8 cellular contexts compared by ENCODE assay signal in the genomic region with DNA sequence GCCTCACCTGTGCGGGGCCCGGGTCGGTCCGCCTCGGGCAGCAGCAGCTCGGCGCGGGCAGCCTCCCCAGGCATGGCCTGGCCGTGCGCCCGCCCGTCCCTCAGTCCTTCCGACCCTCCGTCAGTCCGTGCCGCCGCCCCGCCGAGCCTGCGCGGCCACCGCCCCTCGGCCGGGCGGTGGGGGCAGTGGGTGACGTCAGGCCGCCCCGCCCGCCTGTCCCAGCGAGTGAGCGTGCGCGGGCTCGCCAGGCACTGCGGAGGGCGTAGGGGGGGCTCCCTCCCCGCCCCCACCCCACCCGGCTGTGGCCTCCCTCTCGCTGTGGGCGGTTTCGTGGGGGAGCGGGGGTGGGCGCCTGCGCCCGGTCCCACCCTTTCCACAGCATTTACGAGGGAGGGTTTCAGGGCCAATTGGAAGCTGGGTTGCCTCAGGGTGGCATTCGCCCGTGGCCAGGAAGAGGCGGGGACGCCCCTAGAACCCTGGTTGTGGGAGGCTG. TPM values are rescaled to one million over a fixed set of nuclear protein-coding genes. Genes with fewer than 3 reads are reported as not detected.
A peak's percentile ranks its signal among the peaks of the same experiment; 100 is the strongest.
DNase-seq lines count a peak whose midpoint lies in the region; ATAC-seq and TF ChIP-seq lines count a peak whose summit lies in the region.

A gene with protein sequence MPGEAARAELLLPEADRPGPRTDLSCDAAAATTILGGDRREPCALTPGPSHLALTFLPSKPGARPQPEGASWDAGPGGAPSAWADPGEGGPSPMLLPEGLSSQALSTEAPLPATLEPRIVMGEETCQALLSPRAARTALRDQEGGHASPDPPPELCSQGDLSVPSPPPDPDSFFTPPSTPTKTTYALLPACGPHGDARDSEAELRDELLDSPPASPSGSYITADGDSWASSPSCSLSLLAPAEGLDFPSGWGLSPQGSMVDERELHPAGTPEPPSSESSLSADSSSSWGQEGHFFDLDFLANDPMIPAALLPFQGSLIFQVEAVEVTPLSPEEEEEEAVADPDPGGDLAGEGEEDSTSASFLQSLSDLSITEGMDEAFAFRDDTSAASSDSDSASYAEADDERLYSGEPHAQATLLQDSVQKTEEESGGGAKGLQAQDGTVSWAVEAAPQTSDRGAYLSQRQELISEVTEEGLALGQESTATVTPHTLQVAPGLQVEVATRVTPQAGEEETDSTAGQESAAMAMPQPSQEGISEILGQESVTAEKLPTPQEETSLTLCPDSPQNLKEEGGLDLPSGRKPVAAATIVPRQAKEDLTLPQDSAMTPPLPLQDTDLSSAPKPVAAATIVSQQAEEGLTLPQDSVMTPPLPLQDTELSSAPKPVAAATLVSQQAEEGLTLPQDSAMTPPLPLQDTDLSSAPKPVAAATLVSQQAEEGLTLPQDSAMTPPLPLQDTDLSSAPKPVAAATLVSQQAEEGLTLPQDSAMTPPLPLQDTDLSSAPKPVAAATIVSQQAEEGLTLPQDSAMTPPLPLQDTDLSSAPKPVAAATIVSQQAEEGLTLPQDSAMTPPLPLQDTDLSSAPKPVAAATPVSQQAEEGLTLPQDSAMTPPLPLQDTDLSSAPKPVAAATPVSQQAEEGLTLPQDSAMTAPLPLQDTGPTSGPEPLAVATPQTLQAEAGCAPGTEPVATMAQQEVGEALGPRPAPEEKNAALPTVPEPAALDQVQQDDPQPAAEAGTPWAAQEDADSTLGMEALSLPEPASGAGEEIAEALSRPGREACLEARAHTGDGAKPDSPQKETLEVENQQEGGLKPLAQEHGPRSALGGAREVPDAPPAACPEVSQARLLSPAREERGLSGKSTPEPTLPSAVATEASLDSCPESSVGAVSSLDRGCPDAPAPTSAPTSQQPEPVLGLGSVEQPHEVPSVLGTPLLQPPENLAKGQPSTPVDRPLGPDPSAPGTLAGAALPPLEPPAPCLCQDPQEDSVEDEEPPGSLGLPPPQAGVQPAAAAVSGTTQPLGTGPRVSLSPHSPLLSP (N-terminal part only) (minus strand): TSS at position 149 of the 493 bp plus-strand sequence. CDS start 75 bp downstream, at position 74.

- peaks cover 2% of the 10 kb centered on the region for H3K79me1 ChIP-seq in neuronal stem cell (ENCODE audit: low read depth, low read length)

- H3K9me3 ChIP-seq in neuronal stem cell (replicated peaks in 1 of 2; ENCODE audit: control insufficient read depth in 2 of 2, insufficient read depth in 1 of 2, low read depth in 1 of 2, low read length in 2 of 2): no peaks in the 10 kb centered on the region

- H3K4me1 ChIP-seq in neuronal stem cell (ENCODE audit: control insufficient read depth in 2 of 2, insufficient read depth in 1 of 2, low read depth in 1 of 2, low read length in 2 of 2): peaks cover 2 to 8% of the 10 kb centered on the region in 2 donors

- H3K4ac ChIP-seq in neuronal stem cell (ENCODE audit: low read length): no peak within 1 kb of the TSS

- H3K4me3 Mint-ChIP-seq in activated naive CD4-positive, alpha-beta T cell treated with anti-CD3 and anti-CD28 coated beads for 36 hours: peak within 1 kb of the TSS; percentile 67
- H3K4me3 Mint-ChIP-seq in glutamatergic neuron (ENCODE audit: unreplicated experiment): peak within 1 kb of the TSS; percentile 88

- no peak within 1 kb of the TSS for H3K27ac Mint-ChIP-seq in activated naive CD4-positive, alpha-beta T cell treated with anti-CD3 and anti-CD28 coated beads for 36 hours
- peak within 1 kb of the TSS; percentile 64 for H3K27ac Mint-ChIP-seq in glutamatergic neuron (ENCODE audit: unreplicated experiment)

- no peak for DNase-seq in AG04449 (ENCODE audit: low read depth, low spot score)
- peak; percentile 96 for DNase-seq in H7
- peak; percentile 4 for DNase-seq in activated naive CD4-positive, alpha-beta T cell treated with anti-CD3 and anti-CD28 coated beads for 36 hours
- peak; percentile 74 for DNase-seq in glutamatergic neuron
- no peak for DNase-seq in neuronal stem cell (ENCODE audit: low spot score)
- DNase-seq in NCI-H2107 (lab: John Stamatoyannopoulos, UW): no peak
- DNase-seq in LoVo (ENCODE audit: low spot score): no peak

- no peak for ATAC-seq in HG03175 (IDR thresholded peaks at IDR 0.05; ENCODE audit: unreplicated experiment)

- H2BK12ac ChIP-seq in neuronal stem cell (ENCODE audit: low read length): no peak within 1 kb of the TSS

- intact Hi-C loops in activated naive CD4-positive, alpha-beta T cell treated with anti-CD3 and anti-CD28 coated beads for 36 hours (cut with micrococcal nuclease): no loop called here

- no peak within 1 kb of the TSS for H4K91ac ChIP-seq in neuronal stem cell (ENCODE audit: low read depth, low read length, poor library complexity)

- H2BK15ac ChIP-seq in neuronal stem cell (ENCODE audit: low read length): no peak within 1 kb of the TSS

- H3K18ac ChIP-seq in neuronal stem cell (ENCODE audit: low read length): peak within 1 kb of the TSS; percentile 89

- WGBS in neuronal stem cell (ENCODE audit: extremely low coverage in 2 of 2, insufficient read length in 2 of 2, insufficient replicate concordance in 1 of 2), 2 donors: no CpG with 5 or more reads among the region's 50 CpGs

- peak within 1 kb of the TSS; percentile 86 for H2AK5ac ChIP-seq in neuronal stem cell (ENCODE audit: low read depth, low read length)

- H4K8ac ChIP-seq in neuronal stem cell (ENCODE audit: low read depth, low read length): no peak within 1 kb of the TSS

- CTCF ChIA-PET in AG04449 (lab: Yijun Ruan, JAX): interaction anchor here (0.8 kb wide), 1 partner anchor 48 kb away, joined by 3 read pairs; no protein-coding TSS in a partner anchor
- CTCF ChIA-PET in activated naive CD4-positive, alpha-beta T cell treated with anti-CD3 and anti-CD28 coated beads for 36 hours (lab: Charles Lee): interaction anchor here (0.6 to 0.9 kb wide), 2 partner anchors 8 to 30 kb away, joined by 3 read pairs; no protein-coding TSS in a partner anchor

- H3K9me3 Mint-ChIP-seq in activated naive CD4-positive, alpha-beta T cell treated with anti-CD3 and anti-CD28 coated beads for 36 hours: peaks cover 2% of the 10 kb centered on the region
- peaks cover 9% of the 10 kb centered on the region for H3K9me3 Mint-ChIP-seq in glutamatergic neuron (ENCODE audit: unreplicated experiment)

- peak within 1 kb of the TSS; percentile 87 for H3K4me2 ChIP-seq in neuronal stem cell (ENCODE audit: insufficient read depth, low read length, poor library complexity, severe bottlenecking)

- H2BK120ac ChIP-seq in neuronal stem cell (ENCODE audit: low read depth, low read length): no peak within 1 kb of the TSS

- POLR2A ChIA-PET in AG04449 (lab: Yijun Ruan, JAX): interaction anchor here (1.2 kb wide), 1 partner anchor 38 kb away, joined by 3 read pairs; no protein-coding TSS in a partner anchor

- no peaks in the 10 kb centered on the region for H3K36me3 ChIP-seq in H7 (replicated peaks; ENCODE audit: control insufficient read depth, insufficient read depth, low read length)
- H3K36me3 ChIP-seq in neuronal stem cell (replicated peaks in 1 of 2; ENCODE audit: control insufficient read depth in 2 of 2, insufficient read depth in 2 of 2, low read length in 2 of 2): no peaks in the 10 kb centered on the region

- H3K27me3 Mint-ChIP-seq in activated naive CD4-positive, alpha-beta T cell treated with anti-CD3 and anti-CD28 coated beads for 36 hours (ENCODE audit: low read depth): peaks cover 12% of the 10 kb centered on the region
- H3K27me3 Mint-ChIP-seq in glutamatergic neuron (ENCODE audit: unreplicated experiment): peaks cover 7% of the 10 kb centered on the region

- H2AFZ ChIP-seq in neuronal stem cell (ENCODE audit: low read length): peak within 1 kb of the TSS; percentile 89

- peaks cover 1% of the 10 kb centered on the region for H3K36me3 Mint-ChIP-seq in activated naive CD4-positive, alpha-beta T cell treated with anti-CD3 and anti-CD28 coated beads for 36 hours (ENCODE audit: low read depth)
- peaks cover 4% of the 10 kb centered on the region for H3K36me3 Mint-ChIP-seq in glutamatergic neuron (ENCODE audit: unreplicated experiment)

- H3K27me3 ChIP-seq in H7 (ENCODE audit: control insufficient read depth, insufficient read depth, low read length) (peaks cover 13% of the 10 kb centered on the region; the same call in 1 of the 2 replicates), neuronal stem cell (ENCODE audit: control insufficient read depth in 3 of 3, insufficient read depth in 3 of 3, low read depth in 1 of 3, low read length in 3 of 3) (peaks cover 0 to 10% (median 4%) of the 10 kb centered on the region in 3 experiments)

- no peak within 1 kb of the TSS for H3K27ac ChIP-seq in neuronal stem cell (replicated peaks; ENCODE audit: low read length)

- peak within 1 kb of the TSS; percentile 77 for H3K9ac ChIP-seq in neuronal stem cell (ENCODE audit: low read depth, low read length, poor library complexity)

- TF ChIP-seq CTCF in AG04449 (IDR thresholded peaks at IDR 0.05; ENCODE audit: insufficient read depth, low read length, missing control alignments): no peak
- TF ChIP-seq CTCF in glutamatergic neuron (IDR thresholded peaks at IDR 0.05; ENCODE audit: partially characterized antibody, unreplicated experiment): no peak

- H3K4me3 ChIP-seq in AG04449 (ENCODE audit: low read depth, low read length) (peak within 1 kb of the TSS; percentile 64), H7 (ENCODE audit: insufficient read depth, low read depth, low read length) (peak within 1 kb of the TSS; percentile 66), neuronal stem cell (ENCODE audit: low read length in 2 of 2) (peak within 1 kb of the TSS; percentile 48 to 81)

- H3K4me1 Mint-ChIP-seq in activated naive CD4-positive, alpha-beta T cell treated with anti-CD3 and anti-CD28 coated beads for 36 hours (ENCODE audit: low read depth): peaks cover 7% of the 10 kb centered on the region
- H3K4me1 Mint-ChIP-seq in glutamatergic neuron (ENCODE audit: low read depth, unreplicated experiment): peaks cover 9% of the 10 kb centered on the region

- no peak within 1 kb of the TSS for H2BK5ac ChIP-seq in neuronal stem cell (ENCODE audit: low read length)

- H3K14ac ChIP-seq in neuronal stem cell (ENCODE audit: low read length): no peak within 1 kb of the TSS

- H3K23ac ChIP-seq in neuronal stem cell (ENCODE audit: low read depth, low read length, poor library complexity): peak within 1 kb of the TSS; percentile 73

RNA-seq across cellular contexts. Expression of the gene that starts here (rescaled TPM):
- total RNA-seq in H7 (2014; rRNA removed; shearing (Covaris generic)): 1.5 and 1.7 TPM in 2 replicates
- total RNA-seq in activated naive CD4-positive, alpha-beta T cell treated with anti-CD3 and anti-CD28 coated beads for 36 hours: under 1 TPM; 0.05 TPM
- 125 TPM for total RNA-seq in glutamatergic neuron (ENCODE audit: unreplicated experiment)
- polyA plus RNA-seq in neuronal stem cell (2013, experiment 1 of 2): 3.5 TPM
- polyA plus RNA-seq in neuronal stem cell (2013, experiment 2 of 2): 3.6 TPM

Comparison
In these comparisons a context has a peak if more than half of its experiments do, and no peak if none do; other contexts are left out.
1. RNA of the gene that starts here (total RNA-seq): 125 TPM in glutamatergic neuron (single experiment); 1.5 to 1.7 TPM in H7 and 0.05 TPM in activated naive CD4-positive, alpha-beta T cell treated with anti-CD3 and anti-CD28 coated beads for 36 hours; every median in the first group is over 10 times any median in the second.
2. Peak in DNase-seq in activated naive CD4-positive, alpha-beta T cell treated with anti-CD3 and anti-CD28 coated beads for 36 hours; RNA of the gene not detected or under 1 TPM.
3. DNase-seq: peak in H7 (single experiment) and glutamatergic neuron (single experiment); none in AG04449 (single experiment), neuronal stem cell (single experiment), NCI-H2107 (single experiment) and LoVo (single experiment).
4. Peak in every context shown above with its lines, with median percentiles within 50 percentile points of each other: H3K4me3 ChIP-seq.